22 cellular contexts compared by ENCODE assay signal in genomic region chr12:124868252-124868965, GRCh38. TPM values are rescaled to one million over a fixed set of nuclear protein-coding genes. Genes with fewer than 3 reads are reported as not detected.
A peak's percentile ranks its signal among the peaks of the same experiment; 100 is the strongest.
DNase-seq lines count a peak whose midpoint lies in the region; ATAC-seq and TF ChIP-seq lines count a peak whose summit lies in the region.
"Had no signal": no experiment of that assay in that cellular context is flagged by ENCODE, and none has a peak within 500 bp of the region (broad histone marks: within the 10 kb centered on the region; RNA-seq: fewer than 3 reads in every experiment).

No MANE protein-coding gene starts in this region.

- H3K4me3 ChIP-seq in coronary artery (peak overlapping the region; percentile 17), neutrophil (ENCODE audit: low read depth in 1 of 2, low read length in 1 of 2) (peak overlapping the region; percentile 53 to 57)
- H3K4me3 ChIP-seq: PC-9, SJSA1, smooth muscle cell, thyroid gland had no signal

- H3K27ac Mint-ChIP-seq in stimulated activated naive CD8-positive, alpha-beta T cell treated with anti-CD3 and anti-CD28 coated beads, Interleukin-15, Interleukin-2, amounts not matched to agents 100 ng/mL and 50 ng/mL, for 24 hours = no peak overlapping the region
- no peak overlapping the region for H3K27ac Mint-ChIP-seq in osteocyte (ENCODE audit: unreplicated experiment)
- H3K27ac Mint-ChIP-seq: activated T-helper 17 cell treated with anti-CD3 and anti-CD28 coated beads, Interleukin-2, amount 50 U/mL, for 72 hours had no signal

- H3K27me3 Mint-ChIP-seq in stimulated activated naive CD8-positive, alpha-beta T cell treated with anti-CD3 and anti-CD28 coated beads, Interleukin-15, Interleukin-2, amounts not matched to agents 100 ng/mL and 50 ng/mL, for 24 hours = peaks cover 12% of the 10 kb centered on the region
- H3K27me3 Mint-ChIP-seq in osteocyte (ENCODE audit: unreplicated experiment) = peaks cover 2% of the 10 kb centered on the region

- H3K4me3 Mint-ChIP-seq in stimulated activated naive CD8-positive, alpha-beta T cell treated with anti-CD3 and anti-CD28 coated beads, Interleukin-15, Interleukin-2, amounts not matched to agents 100 ng/mL and 50 ng/mL, for 24 hours = peak overlapping the region; percentile 7
- H3K4me3 Mint-ChIP-seq in osteocyte (ENCODE audit: unreplicated experiment) = no peak overlapping the region
- H3K4me3 Mint-ChIP-seq: activated T-helper 17 cell treated with anti-CD3 and anti-CD28 coated beads, Interleukin-2, amount 50 U/mL, for 72 hours had no signal

- peaks cover 22% of the 10 kb centered on the region for H3K4me1 Mint-ChIP-seq in stimulated activated naive CD8-positive, alpha-beta T cell treated with anti-CD3 and anti-CD28 coated beads, Interleukin-15, Interleukin-2, amounts not matched to agents 100 ng/mL and 50 ng/mL, for 24 hours (ENCODE audit: low read depth)
- H3K4me1 Mint-ChIP-seq in osteocyte (ENCODE audit: unreplicated experiment) = peaks cover 9% of the 10 kb centered on the region
- H3K4me1 Mint-ChIP-seq: activated T-helper 17 cell treated with anti-CD3 and anti-CD28 coated beads, Interleukin-2, amount 50 U/mL, for 72 hours had no signal

- peaks cover 1% of the 10 kb centered on the region for H3K27me3 ChIP-seq in neutrophil
- H3K27me3 ChIP-seq: SJSA1, thyroid gland had no signal

- H3K36me3 ChIP-seq in neutrophil = no peaks in the 10 kb centered on the region
- H3K36me3 ChIP-seq: SJSA1, thyroid gland had no signal

- H3K9me3 Mint-ChIP-seq in stimulated activated naive CD8-positive, alpha-beta T cell treated with anti-CD3 and anti-CD28 coated beads, Interleukin-15, Interleukin-2, amounts not matched to agents 100 ng/mL and 50 ng/mL, for 24 hours = no peaks in the 10 kb centered on the region
- H3K9me3 Mint-ChIP-seq in osteocyte (ENCODE audit: unreplicated experiment) = no peaks in the 10 kb centered on the region
- H3K9me3 Mint-ChIP-seq: activated T-helper 17 cell treated with anti-CD3 and anti-CD28 coated beads, Interleukin-2, amount 50 U/mL, for 72 hours had no signal

- H3K9me3 ChIP-seq in neutrophil = no peaks in the 10 kb centered on the region
- H3K9me3 ChIP-seq: SJSA1, thyroid gland had no signal

- H3K27ac ChIP-seq in coronary artery = peak overlapping the region in 1 of 2 donors; percentile 79
- peak overlapping the region; percentile 81 for H3K27ac ChIP-seq in neutrophil
- H3K27ac ChIP-seq: parathyroid adenoma, PC-9, SJSA1, thyroid gland had no signal

- ATAC-seq in stimulated activated naive CD8-positive, alpha-beta T cell treated with anti-CD3 and anti-CD28 coated beads, Interleukin-15, Interleukin-2, amounts not matched to agents 100 U/mL and 50 U/mL, for 24 hours = no peak
- no peak for ATAC-seq in HG03442 (IDR thresholded peaks at IDR 0.05; ENCODE audit: unreplicated experiment)
- no peak for ATAC-seq in GM18867 (IDR thresholded peaks at IDR 0.05; ENCODE audit: unreplicated experiment)

- H3K4me1 ChIP-seq in neutrophil (ENCODE audit: control insufficient read depth in 1 of 2, insufficient read depth in 1 of 2, low read depth in 1 of 2, low read length in 1 of 2) = peaks cover 28 to 37% of the 10 kb centered on the region in 2 experiments

- no peak for TF ChIP-seq CTCF in coronary artery (IDR thresholded peaks at IDR 0.05)
- TF ChIP-seq CTCF in neutrophil (IDR thresholded peaks at IDR 0.05) = no peak
- no peak for TF ChIP-seq CTCF in osteocyte (IDR thresholded peaks at IDR 0.05)

- no peaks in the 10 kb centered on the region for H3K36me3 Mint-ChIP-seq in stimulated activated naive CD8-positive, alpha-beta T cell treated with anti-CD3 and anti-CD28 coated beads, Interleukin-15, Interleukin-2, amounts not matched to agents 100 ng/mL and 50 ng/mL, for 24 hours (ENCODE audit: low read depth)
- no peaks in the 10 kb centered on the region for H3K36me3 Mint-ChIP-seq in osteocyte (ENCODE audit: unreplicated experiment)

- no peak for DNase-seq in stimulated activated naive CD8-positive, alpha-beta T cell treated with anti-CD3 and anti-CD28 coated beads, Interleukin-15, Interleukin-2, amounts not matched to agents 100 U/mL and 50 U/mL, for 24 hours
- DNase-seq in coronary artery (ENCODE audit: low spot score) = no peak
- no peak for DNase-seq in osteocyte (ENCODE audit: extremely low spot score, unreplicated experiment)
- DNase-seq in NCI-H510A (lab: John Stamatoyannopoulos, UW) = no peak
- DNase-seq: activated CD4-positive, alpha-beta T cell treated with anti-CD3 and anti-CD28 coated beads for 1 hour; central memory CD4-positive, alpha-beta T cell; HCEC 1CT; NCI-H1417 treated with DMSO at 0.1 percent for 48 hours; NCI-H2171 treated with DMSO at 0.1 percent for 48 hours; NCI-H774; PC-9; stimulated activated CD4-positive, alpha-beta T cell treated with anti-CD3 and anti-CD28 coated beads, Interleukin-4, amount 100 ng/mL, for 24 hours; T-helper 9 cell; thyroid gland had no signal

RNA-seq across cellular contexts. Expression of gene SCARB1, which starts 4.7 kb away (rescaled TPM):
- 27.1 and 28.2 TPM in 2 replicates for total RNA-seq in osteocyte

RNA-seq across cellular contexts. Expression of gene UBC, which starts 46.0 kb away (rescaled TPM):
- total RNA-seq in osteocyte = 1,249 and 1,279 TPM in 2 replicates
